Comparison of ENCODE assay signal across 1 cellular context in the genomic region with DNA sequence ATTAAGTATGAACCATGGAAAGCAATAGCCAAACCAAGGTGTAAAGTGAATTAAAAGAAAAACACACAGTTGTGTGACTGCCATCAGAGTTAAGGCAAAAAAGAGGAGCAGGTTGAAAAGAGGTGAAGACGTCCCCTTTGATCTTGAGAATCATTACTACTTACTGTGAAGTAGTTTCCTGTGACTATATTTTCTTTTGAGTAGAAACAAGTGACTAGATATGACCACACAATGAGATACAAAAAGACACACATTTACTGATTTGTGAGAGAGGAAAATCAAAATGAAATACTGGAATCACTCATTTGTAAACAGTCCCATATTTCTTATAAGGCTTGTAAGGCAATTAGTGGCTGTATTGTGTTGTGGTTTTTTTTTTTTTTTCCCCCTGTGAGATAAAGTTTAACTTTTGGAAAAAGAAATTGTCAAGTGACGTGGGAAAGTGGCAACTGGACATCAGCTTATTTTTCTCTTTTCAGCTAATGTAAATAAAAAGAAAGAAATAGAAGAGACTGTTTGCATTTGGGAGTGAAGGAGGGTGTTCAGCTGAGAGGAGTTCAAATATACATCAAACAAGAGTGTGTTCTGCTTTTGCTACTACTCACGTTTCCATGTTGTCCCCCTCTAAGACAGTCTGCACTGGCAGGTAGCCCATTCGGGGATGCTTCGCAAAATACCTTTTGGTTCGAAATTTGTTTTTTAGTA.
TF ChIP-seq lines count a peak whose summit lies in the region.

No MANE protein-coding gene starts in this region.

TF ChIP-seq in GM23338, 12 proteins besides CTCF, POLR2A, EP300 and RAD21 (continued from another document):
- TF ChIP-seq, protein P1, sequence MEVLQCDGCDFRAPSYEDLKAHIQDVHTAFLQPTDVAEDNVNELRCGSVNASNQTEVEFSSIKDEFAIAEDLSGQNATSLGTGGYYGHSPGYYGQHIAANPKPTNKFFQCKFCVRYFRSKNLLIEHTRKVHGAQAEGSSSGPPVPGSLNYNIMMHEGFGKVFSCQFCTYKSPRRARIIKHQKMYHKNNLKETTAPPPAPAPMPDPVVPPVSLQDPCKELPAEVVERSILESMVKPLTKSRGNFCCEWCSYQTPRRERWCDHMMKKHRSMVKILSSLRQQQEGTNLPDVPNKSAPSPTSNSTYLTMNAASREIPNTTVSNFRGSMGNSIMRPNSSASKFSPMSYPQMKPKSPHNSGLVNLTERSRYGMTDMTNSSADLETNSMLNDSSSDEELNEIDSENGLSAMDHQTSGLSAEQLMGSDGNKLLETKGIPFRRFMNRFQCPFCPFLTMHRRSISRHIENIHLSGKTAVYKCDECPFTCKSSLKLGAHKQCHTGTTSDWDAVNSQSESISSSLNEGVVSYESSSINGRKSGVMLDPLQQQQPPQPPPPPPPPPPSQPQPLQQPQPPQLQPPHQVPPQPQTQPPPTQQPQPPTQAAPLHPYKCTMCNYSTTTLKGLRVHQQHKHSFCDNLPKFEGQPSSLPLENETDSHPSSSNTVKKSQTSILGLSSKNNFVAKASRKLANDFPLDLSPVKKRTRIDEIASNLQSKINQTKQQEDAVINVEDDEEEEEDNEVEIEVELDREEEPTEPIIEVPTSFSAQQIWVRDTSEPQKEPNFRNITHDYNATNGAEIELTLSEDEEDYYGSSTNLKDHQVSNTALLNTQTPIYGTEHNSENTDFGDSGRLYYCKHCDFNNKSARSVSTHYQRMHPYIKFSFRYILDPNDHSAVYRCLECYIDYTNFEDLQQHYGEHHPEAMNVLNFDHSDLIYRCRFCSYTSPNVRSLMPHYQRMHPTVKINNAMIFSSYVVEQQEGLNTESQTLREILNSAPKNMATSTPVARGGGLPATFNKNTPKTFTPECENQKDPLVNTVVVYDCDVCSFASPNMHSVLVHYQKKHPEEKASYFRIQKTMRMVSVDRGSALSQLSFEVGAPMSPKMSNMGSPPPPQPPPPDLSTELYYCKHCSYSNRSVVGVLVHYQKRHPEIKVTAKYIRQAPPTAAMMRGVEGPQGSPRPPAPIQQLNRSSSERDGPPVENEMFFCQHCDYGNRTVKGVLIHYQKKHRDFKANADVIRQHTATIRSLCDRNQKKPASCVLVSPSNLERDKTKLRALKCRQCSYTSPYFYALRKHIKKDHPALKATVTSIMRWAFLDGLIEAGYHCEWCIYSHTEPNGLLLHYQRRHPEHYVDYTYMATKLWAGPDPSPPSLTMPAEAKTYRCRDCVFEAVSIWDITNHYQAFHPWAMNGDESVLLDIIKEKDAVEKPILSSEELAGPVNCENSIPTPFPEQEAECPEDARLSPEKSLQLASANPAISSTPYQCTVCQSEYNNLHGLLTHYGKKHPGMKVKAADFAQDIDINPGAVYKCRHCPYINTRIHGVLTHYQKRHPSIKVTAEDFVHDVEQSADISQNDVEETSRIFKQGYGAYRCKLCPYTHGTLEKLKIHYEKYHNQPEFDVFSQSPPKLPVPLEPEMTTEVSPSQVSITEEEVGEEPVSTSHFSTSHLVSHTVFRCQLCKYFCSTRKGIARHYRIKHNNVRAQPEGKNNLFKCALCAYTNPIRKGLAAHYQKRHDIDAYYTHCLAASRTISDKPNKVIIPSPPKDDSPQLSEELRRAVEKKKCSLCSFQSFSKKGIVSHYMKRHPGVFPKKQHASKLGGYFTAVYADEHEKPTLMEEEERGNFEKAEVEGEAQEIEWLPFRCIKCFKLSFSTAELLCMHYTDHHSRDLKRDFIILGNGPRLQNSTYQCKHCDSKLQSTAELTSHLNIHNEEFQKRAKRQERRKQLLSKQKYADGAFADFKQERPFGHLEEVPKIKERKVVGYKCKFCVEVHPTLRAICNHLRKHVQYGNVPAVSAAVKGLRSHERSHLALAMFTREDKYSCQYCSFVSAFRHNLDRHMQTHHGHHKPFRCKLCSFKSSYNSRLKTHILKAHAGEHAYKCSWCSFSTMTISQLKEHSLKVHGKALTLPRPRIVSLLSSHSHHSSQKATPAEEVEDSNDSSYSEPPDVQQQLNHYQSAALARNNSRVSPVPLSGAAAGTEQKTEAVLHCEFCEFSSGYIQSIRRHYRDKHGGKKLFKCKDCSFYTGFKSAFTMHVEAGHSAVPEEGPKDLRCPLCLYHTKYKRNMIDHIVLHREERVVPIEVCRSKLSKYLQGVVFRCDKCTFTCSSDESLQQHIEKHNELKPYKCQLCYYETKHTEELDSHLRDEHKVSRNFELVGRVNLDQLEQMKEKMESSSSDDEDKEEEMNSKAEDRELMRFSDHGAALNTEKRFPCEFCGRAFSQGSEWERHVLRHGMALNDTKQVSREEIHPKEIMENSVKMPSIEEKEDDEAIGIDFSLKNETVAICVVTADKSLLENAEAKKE (CRISPR knock-in tag; IDR thresholded peaks at IDR 0.05): no peak
- TF ChIP-seq NANOG (IDR thresholded peaks at IDR 0.05; ENCODE audit: borderline replicate concordance) (no peak), EZH2 (IDR thresholded peaks at IDR 0.05; ENCODE audit: low read depth, unreplicated experiment) (no peak), CREB1 (CRISPR knock-in tag; IDR thresholded peaks at IDR 0.05; ENCODE audit: low read depth) (no peak), ZNF114 (CRISPR knock-in tag; IDR thresholded peaks at IDR 0.05) (no peak), POLR2AphosphoS5 (IDR thresholded peaks at IDR 0.05; ENCODE audit: low read depth) (no peak), STAT1 (IDR thresholded peaks at IDR 0.05; ENCODE audit: unreplicated experiment) (no peak)
- TF ChIP-seq, protein P2, sequence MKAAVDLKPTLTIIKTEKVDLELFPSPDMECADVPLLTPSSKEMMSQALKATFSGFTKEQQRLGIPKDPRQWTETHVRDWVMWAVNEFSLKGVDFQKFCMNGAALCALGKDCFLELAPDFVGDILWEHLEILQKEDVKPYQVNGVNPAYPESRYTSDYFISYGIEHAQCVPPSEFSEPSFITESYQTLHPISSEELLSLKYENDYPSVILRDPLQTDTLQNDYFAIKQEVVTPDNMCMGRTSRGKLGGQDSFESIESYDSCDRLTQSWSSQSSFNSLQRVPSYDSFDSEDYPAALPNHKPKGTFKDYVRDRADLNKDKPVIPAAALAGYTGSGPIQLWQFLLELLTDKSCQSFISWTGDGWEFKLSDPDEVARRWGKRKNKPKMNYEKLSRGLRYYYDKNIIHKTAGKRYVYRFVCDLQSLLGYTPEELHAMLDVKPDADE (IDR thresholded peaks at IDR 0.05): no peak
- TF ChIP-seq, protein P3, sequence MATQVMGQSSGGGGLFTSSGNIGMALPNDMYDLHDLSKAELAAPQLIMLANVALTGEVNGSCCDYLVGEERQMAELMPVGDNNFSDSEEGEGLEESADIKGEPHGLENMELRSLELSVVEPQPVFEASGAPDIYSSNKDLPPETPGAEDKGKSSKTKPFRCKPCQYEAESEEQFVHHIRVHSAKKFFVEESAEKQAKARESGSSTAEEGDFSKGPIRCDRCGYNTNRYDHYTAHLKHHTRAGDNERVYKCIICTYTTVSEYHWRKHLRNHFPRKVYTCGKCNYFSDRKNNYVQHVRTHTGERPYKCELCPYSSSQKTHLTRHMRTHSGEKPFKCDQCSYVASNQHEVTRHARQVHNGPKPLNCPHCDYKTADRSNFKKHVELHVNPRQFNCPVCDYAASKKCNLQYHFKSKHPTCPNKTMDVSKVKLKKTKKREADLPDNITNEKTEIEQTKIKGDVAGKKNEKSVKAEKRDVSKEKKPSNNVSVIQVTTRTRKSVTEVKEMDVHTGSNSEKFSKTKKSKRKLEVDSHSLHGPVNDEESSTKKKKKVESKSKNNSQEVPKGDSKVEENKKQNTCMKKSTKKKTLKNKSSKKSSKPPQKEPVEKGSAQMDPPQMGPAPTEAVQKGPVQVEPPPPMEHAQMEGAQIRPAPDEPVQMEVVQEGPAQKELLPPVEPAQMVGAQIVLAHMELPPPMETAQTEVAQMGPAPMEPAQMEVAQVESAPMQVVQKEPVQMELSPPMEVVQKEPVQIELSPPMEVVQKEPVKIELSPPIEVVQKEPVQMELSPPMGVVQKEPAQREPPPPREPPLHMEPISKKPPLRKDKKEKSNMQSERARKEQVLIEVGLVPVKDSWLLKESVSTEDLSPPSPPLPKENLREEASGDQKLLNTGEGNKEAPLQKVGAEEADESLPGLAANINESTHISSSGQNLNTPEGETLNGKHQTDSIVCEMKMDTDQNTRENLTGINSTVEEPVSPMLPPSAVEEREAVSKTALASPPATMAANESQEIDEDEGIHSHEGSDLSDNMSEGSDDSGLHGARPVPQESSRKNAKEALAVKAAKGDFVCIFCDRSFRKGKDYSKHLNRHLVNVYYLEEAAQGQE (IDR thresholded peaks at IDR 0.05; ENCODE audit: unreplicated experiment): no peak
TF ChIP-seq in GM23338: peak in this region for 0.
